In the genomic region with DNA sequence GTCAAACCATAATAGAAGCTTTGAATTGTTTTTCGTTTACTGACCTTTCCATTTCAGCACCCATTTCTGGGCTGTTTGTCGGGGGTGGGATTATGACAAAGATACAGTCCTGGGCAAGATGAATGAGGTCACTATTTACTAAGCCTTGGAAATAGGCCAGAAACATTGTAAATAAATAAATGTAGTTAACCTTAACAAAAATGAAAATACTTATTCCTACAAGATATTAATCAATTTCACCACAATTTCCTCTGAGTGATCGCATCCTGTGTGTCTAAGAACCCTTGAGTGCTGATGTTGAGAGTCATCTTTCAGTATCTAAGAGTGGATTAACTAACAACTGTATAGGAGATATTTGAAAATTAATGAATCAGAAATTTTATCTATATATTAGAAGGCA, we compare ENCODE assay signal across 13 cellular contexts. TPM values are rescaled to one million over a fixed set of nuclear protein-coding genes. Genes with fewer than 3 reads are reported as not detected.
DNase-seq lines count a peak whose midpoint lies in the region; ATAC-seq and TF ChIP-seq lines count a peak whose summit lies in the region.
"Had no signal": no experiment of that assay in that cellular context is flagged by ENCODE, and none has a peak within 500 bp of the region (broad histone marks: within the 10 kb centered on the region; RNA-seq: fewer than 3 reads in every experiment).

No MANE protein-coding gene starts in this region.

- peak; percentile 34 for ATAC-seq in HG02981 (IDR thresholded peaks at IDR 0.05; ENCODE audit: unreplicated experiment)
- peak; percentile 63 to 75 for ATAC-seq in natural killer cell treated with Interleukin-12 subunit alpha and Interleukin-12 subunit beta and Interleukin-15 and Interleukin-18, amount 100 ng/mL, for 72 hours
- ATAC-seq: psoas muscle had no signal

- no peak overlapping the region for H3K4me3 ChIP-seq in brain microvascular endothelial cell (ENCODE audit: low read depth, low read length)
- H3K4me3 ChIP-seq: Peyer's patch, psoas muscle had no signal

- H3K27ac ChIP-seq in brain microvascular endothelial cell = no peak overlapping the region
- H3K27ac ChIP-seq: Peyer's patch, psoas muscle had no signal

- CTCF ChIA-PET in activated CD4-positive, alpha-beta T cell treated with anti-CD3 and anti-CD28 coated beads, Interleukin-2, amount 10 ng/mL, durations not matched to agents 7 days and 5 days (lab: Charles Lee) = interaction anchor here (1.3 to 1.8 kb wide), 2 partner anchors 8 to 14 kb away, joined by 4 to 6 read pairs; partner anchors contain the start of gene ITGA4

- in situ Hi-C loops in brain microvascular endothelial cell (cut with HindIII; ENCODE audit: low pct_ligation_motif_present, low sequenced_read_pairs) = no loop called here

- no peak for TF ChIP-seq CTCF in brain microvascular endothelial cell (IDR thresholded peaks at IDR 0.05; ENCODE audit: low read depth, low read length, missing control alignments)

- peaks cover 15% of the 10 kb centered on the region for H3K36me3 ChIP-seq in brain microvascular endothelial cell (replicated peaks)
- H3K36me3 ChIP-seq: Peyer's patch had no signal

- peak overlapping the region; percentile 9 for H3K4me3 Mint-ChIP-seq in activated CD4-positive, alpha-beta T cell treated with anti-CD3 and anti-CD28 coated beads, Interleukin-2, amount 10 ng/mL, durations not matched to agents 7 days and 5 days
- H3K4me3 Mint-ChIP-seq in activated naive CD8-positive, alpha-beta T cell treated with anti-CD3 and anti-CD28 coated beads for 36 hours = peak overlapping the region; percentile 8
- peak overlapping the region; percentile 84 for H3K4me3 Mint-ChIP-seq in natural killer cell treated with Interleukin-12 subunit alpha and Interleukin-12 subunit beta and Interleukin-15 and Interleukin-18, amount 100 ng/mL, for 72 hours

- no peak for DNase-seq in activated CD4-positive, alpha-beta T cell treated with anti-CD3 and anti-CD28 coated beads, Interleukin-2, amount 10 ng/mL, durations not matched to agents 7 days and 5 days
- no peak for DNase-seq in activated CD4-positive, alpha-beta T cell treated with anti-CD3 and anti-CD28 coated beads for 4 hours
- no peak for DNase-seq in activated naive CD8-positive, alpha-beta T cell treated with anti-CD3 and anti-CD28 coated beads for 36 hours
- no peak for DNase-seq in natural killer cell treated with Interleukin-12 subunit alpha and Interleukin-12 subunit beta and Interleukin-15 and Interleukin-18, amount 100 ng/mL, for 72 hours (ENCODE audit: low spot score)
- DNase-seq in NOMO-1 treated with dmso at 0.1 percent for 144 hours (lab: John Stamatoyannopoulos, UW; ENCODE audit: unreplicated experiment) = no peak
- DNase-seq in brain microvascular endothelial cell = no peak
- DNase-seq in glomerular visceral epithelial cell (ENCODE audit: extremely low spot score) = no peak
- DNase-seq: effector CD8-positive, alpha-beta T cell; NCI-H1092; NCI-H226; Peyer's patch; psoas muscle had no signal

- peak overlapping the region; percentile 27 for H3K27ac Mint-ChIP-seq in activated CD4-positive, alpha-beta T cell treated with anti-CD3 and anti-CD28 coated beads, Interleukin-2, amount 10 ng/mL, durations not matched to agents 7 days and 5 days
- peak overlapping the region; percentile 72 for H3K27ac Mint-ChIP-seq in activated naive CD8-positive, alpha-beta T cell treated with anti-CD3 and anti-CD28 coated beads for 36 hours
- peak overlapping the region; percentile 88 to 97 for H3K27ac Mint-ChIP-seq in natural killer cell treated with Interleukin-12 subunit alpha and Interleukin-12 subunit beta and Interleukin-15 and Interleukin-18, amount 100 ng/mL, for 72 hours

- H3K4me1 Mint-ChIP-seq in activated CD4-positive, alpha-beta T cell treated with anti-CD3 and anti-CD28 coated beads, Interleukin-2, amount 10 ng/mL, durations not matched to agents 7 days and 5 days = peaks cover 70% of the 10 kb centered on the region
- peaks cover 72% of the 10 kb centered on the region for H3K4me1 Mint-ChIP-seq in activated naive CD8-positive, alpha-beta T cell treated with anti-CD3 and anti-CD28 coated beads for 36 hours
- H3K4me1 Mint-ChIP-seq in natural killer cell treated with Interleukin-12 subunit alpha and Interleukin-12 subunit beta and Interleukin-15 and Interleukin-18, amount 100 ng/mL, for 72 hours (ENCODE audit: low read depth in 2 of 2) = peaks cover 58 to 83% of the 10 kb centered on the region in 2 donors

- no peaks in the 10 kb centered on the region for H3K27me3 ChIP-seq in brain microvascular endothelial cell (replicated peaks)
- H3K27me3 ChIP-seq: Peyer's patch had no signal

- H3K27me3 Mint-ChIP-seq in activated CD4-positive, alpha-beta T cell treated with anti-CD3 and anti-CD28 coated beads, Interleukin-2, amount 10 ng/mL, durations not matched to agents 7 days and 5 days = no peaks in the 10 kb centered on the region
- no peaks in the 10 kb centered on the region for H3K27me3 Mint-ChIP-seq in activated naive CD8-positive, alpha-beta T cell treated with anti-CD3 and anti-CD28 coated beads for 36 hours
- H3K27me3 Mint-ChIP-seq in natural killer cell treated with Interleukin-12 subunit alpha and Interleukin-12 subunit beta and Interleukin-15 and Interleukin-18, amount 100 ng/mL, for 72 hours = no peaks in the 10 kb centered on the region

- peaks cover 4% of the 10 kb centered on the region for H3K9me3 Mint-ChIP-seq in activated CD4-positive, alpha-beta T cell treated with anti-CD3 and anti-CD28 coated beads, Interleukin-2, amount 10 ng/mL, durations not matched to agents 7 days and 5 days
- H3K9me3 Mint-ChIP-seq in activated naive CD8-positive, alpha-beta T cell treated with anti-CD3 and anti-CD28 coated beads for 36 hours = peaks cover 5% of the 10 kb centered on the region
- H3K9me3 Mint-ChIP-seq in natural killer cell treated with Interleukin-12 subunit alpha and Interleukin-12 subunit beta and Interleukin-15 and Interleukin-18, amount 100 ng/mL, for 72 hours = peaks cover 2% of the 10 kb centered on the region

- POLR2A ChIA-PET in activated CD4-positive, alpha-beta T cell treated with anti-CD3 and anti-CD28 coated beads, Interleukin-2, amount 10 ng/mL, durations not matched to agents 7 days and 5 days (lab: Charles Lee) = no interaction called here

- H3K36me3 Mint-ChIP-seq in activated CD4-positive, alpha-beta T cell treated with anti-CD3 and anti-CD28 coated beads, Interleukin-2, amount 10 ng/mL, durations not matched to agents 7 days and 5 days (ENCODE audit: low read depth) = peaks cover 87% of the 10 kb centered on the region
- H3K36me3 Mint-ChIP-seq in activated naive CD8-positive, alpha-beta T cell treated with anti-CD3 and anti-CD28 coated beads for 36 hours = peaks cover 70% of the 10 kb centered on the region
- peaks cover 27% of the 10 kb centered on the region for H3K36me3 Mint-ChIP-seq in natural killer cell treated with Interleukin-12 subunit alpha and Interleukin-12 subunit beta and Interleukin-15 and Interleukin-18, amount 100 ng/mL, for 72 hours

RNA-seq across cellular contexts. Expression of gene ITGA4, which starts 14.0 kb away (rescaled TPM):
- 100 to 1,000 TPM; 160 to 163 TPM for total RNA-seq in activated CD4-positive, alpha-beta T cell treated with anti-CD3 and anti-CD28 coated beads, Interleukin-2, amount 10 ng/mL, durations not matched to agents 7 days and 5 days
- total RNA-seq in activated naive CD8-positive, alpha-beta T cell treated with anti-CD3 and anti-CD28 coated beads for 36 hours = 10 to 100 TPM; 71.9 to 74.8 TPM
- total RNA-seq in natural killer cell treated with Interleukin-12 subunit alpha and Interleukin-12 subunit beta and Interleukin-15 and Interleukin-18, amount 100 ng/mL, for 72 hours = 100 to 1,000 TPM in 1 of 2 donors, 10 to 100 TPM in 1; 52.1 to 147 TPM

Comparison
In these comparisons a context has a peak if more than half of its experiments do, and no peak if none do; other contexts are left out.
1. H3K27ac Mint-ChIP-seq: peak in every context shown above with its lines; median percentile 92 in natural killer cell treated with Interleukin-12 subunit alpha and Interleukin-12 subunit beta and Interleukin-15 and Interleukin-18, amount 100 ng/mL, for 72 hours; 72 in activated naive CD8-positive, alpha-beta T cell treated with anti-CD3 and anti-CD28 coated beads for 36 hours; 27 in activated CD4-positive, alpha-beta T cell treated with anti-CD3 and anti-CD28 coated beads, Interleukin-2, amount 10 ng/mL, durations not matched to agents 7 days and 5 days.
2. H3K4me3 Mint-ChIP-seq: peak in every context shown above with its lines; median percentile 84 in natural killer cell treated with Interleukin-12 subunit alpha and Interleukin-12 subunit beta and Interleukin-15 and Interleukin-18, amount 100 ng/mL, for 72 hours; 9 in activated CD4-positive, alpha-beta T cell treated with anti-CD3 and anti-CD28 coated beads, Interleukin-2, amount 10 ng/mL, durations not matched to agents 7 days and 5 days; 8 in activated naive CD8-positive, alpha-beta T cell treated with anti-CD3 and anti-CD28 coated beads for 36 hours.